8 cellular contexts compared by ENCODE assay signal in the genomic region with DNA sequence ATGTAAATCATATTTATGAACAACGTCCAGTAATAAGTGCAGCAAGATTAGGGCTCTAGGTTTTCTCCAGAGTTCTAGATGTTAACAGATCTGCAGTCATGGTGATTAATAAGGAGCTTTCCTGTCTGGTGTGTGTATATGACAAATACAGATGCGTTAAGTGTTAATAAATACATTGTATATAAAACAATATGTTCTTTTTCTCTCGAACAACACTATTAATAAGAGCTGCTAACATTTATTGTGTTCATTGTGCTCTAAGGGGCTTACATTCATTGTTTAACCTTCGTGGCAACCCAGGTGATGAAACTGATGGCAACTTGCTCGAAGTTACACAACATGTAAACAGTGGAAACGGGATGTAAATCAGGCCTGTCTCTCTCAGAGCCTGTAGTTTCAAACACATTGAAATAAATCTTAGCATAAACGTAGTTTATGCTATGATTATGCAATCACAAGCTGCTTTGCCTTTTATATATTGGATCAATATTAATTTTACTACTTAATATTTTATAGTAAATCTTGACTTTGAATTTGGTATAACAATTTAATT. TPM values are rescaled to one million over a fixed set of nuclear protein-coding genes. Genes with fewer than 3 reads are reported as not detected.
DNase-seq lines count a peak whose midpoint lies in the region; ATAC-seq, FAIRE-seq and TF ChIP-seq lines count a peak whose summit lies in the region.

No MANE protein-coding gene starts in this region.

- no peak for FAIRE-seq in K562 (lab: Jason Lieb, UNC)

- H2BK5ac ChIP-seq in IMR-90 (ENCODE audit: low read depth, low read length, poor library complexity, severe bottlenecking): no peak overlapping the region
- H2BK5ac ChIP-seq in mesendoderm (ENCODE audit: low read length): no peak overlapping the region

- H3K79me1 ChIP-seq in IMR-90 (ENCODE audit: low read depth in 1 of 2, low read length in 2 of 2) (no peaks in the 10 kb centered on the region), mesendoderm (ENCODE audit: low read length) (no peaks in the 10 kb centered on the region)

- BruUV-seq in IMR-90 (replicated peaks; lab: Mats Ljungman, UMichigan): no TSS peak
- BruUV-seq in K562 (replicated peaks; lab: Mats Ljungman, UMichigan): no TSS peak

- H3K27ac ChIP-seq in IMR-90 (ENCODE audit: insufficient read depth, low read length): no peak overlapping the region
- H3K27ac ChIP-seq in K562 (ENCODE audit: extremely low read depth, low read depth, low read length): peak overlapping the region; percentile 28; the same call in 1 of the 3 replicates
- H3K27ac ChIP-seq in mesendoderm (ENCODE audit: low read depth, low read length): no peak overlapping the region

- no CpG with 5 or more reads among the region's 7 CpGs for WGBS in IMR-90 (ENCODE audit: extremely low coverage in 2 of 2, insufficient read length in 1 of 2), 2 experiments
- 10% methylated on average over 7 of the region's 7 CpGs for WGBS in K562 (ENCODE audit: insufficient coverage, low coverage, missing lambda C conversion rate)
- WGBS in mesendoderm (ENCODE audit: extremely low coverage, insufficient coverage, low lambda C conversion rate): no CpG with 5 or more reads among the region's 7 CpGs

- no peak for ATAC-seq in IMR-90 (ENCODE audit: low read depth)
- 0 out of 3 replicates have a peak, but pooled peaks have one; percentile 15 for ATAC-seq in K562
- no peak for ATAC-seq in GM19463 (IDR thresholded peaks at IDR 0.05; ENCODE audit: unreplicated experiment)
- ATAC-seq in GM21717 (IDR thresholded peaks at IDR 0.05; ENCODE audit: unreplicated experiment): no peak
- ATAC-seq in GM21515 (IDR thresholded peaks at IDR 0.05; ENCODE audit: unreplicated experiment): no peak
- no peak for ATAC-seq in GM21723 (IDR thresholded peaks at IDR 0.05; ENCODE audit: unreplicated experiment)

- POLR2A ChIA-PET in IMR-90 (lab: Charles Lee; ENCODE audit: unreplicated experiment) (no interaction called here), K562 (lab: Yijun Ruan, JAX) (interaction anchor here (0.7 to 1.5 kb wide), 2 partner anchors 54 to 248 kb away, joined by 4 to 6 read pairs; partner anchors contain the start of gene SCOC)

- TF ChIP-seq RAD21 in IMR-90 (IDR thresholded peaks at IDR 0.05; ENCODE audit: low read length) (no peak), K562 (CRISPR knock-in tag; conservative IDR thresholded peaks at IDR 0.05 in 1 of 2, IDR thresholded peaks at IDR 0.05 in 1 of 2) (no peak)

- H3K9me3 ChIP-seq in BE2C (no peaks in the 10 kb centered on the region), IMR-90 (ENCODE audit: control insufficient read depth, insufficient read depth, low read length) (no peaks in the 10 kb centered on the region), K562 (replicated peaks; ENCODE audit: control insufficient read depth, insufficient read depth, low read depth, low read length) (no peaks in the 10 kb centered on the region)

- H2AK5ac ChIP-seq in IMR-90 (ENCODE audit: low read depth, low read length) (no peak overlapping the region), mesendoderm (ENCODE audit: low read length) (no peak overlapping the region)

- H4K20me1 ChIP-seq in IMR-90 (ENCODE audit: insufficient read depth, low read length) (no peaks in the 10 kb centered on the region), K562 (replicated peaks; ENCODE audit: control insufficient read depth, insufficient read depth, low read length) (no peaks in the 10 kb centered on the region)

- H3K4ac ChIP-seq in IMR-90 (ENCODE audit: low read depth, low read length) (no peak overlapping the region), mesendoderm (ENCODE audit: low read depth, low read length) (no peak overlapping the region)

- H2AFZ ChIP-seq in IMR-90 (replicated peaks; ENCODE audit: low read length, poor library complexity) (peak overlapping the region; percentile 98), K562 (ENCODE audit: low read depth, low read length) (peak overlapping the region; percentile 97)

- no peak overlapping the region for H2BK15ac ChIP-seq in IMR-90 (ENCODE audit: low read depth, low read length)
- no peak overlapping the region for H2BK15ac ChIP-seq in mesendoderm (replicated peaks; ENCODE audit: low read depth)

- H2BK20ac ChIP-seq in IMR-90 (ENCODE audit: low read depth, low read length): no peak overlapping the region

- H3K79me2 ChIP-seq in K562 (ENCODE audit: control insufficient read depth, insufficient read depth, low read length) (no peaks in the 10 kb centered on the region), mesendoderm (ENCODE audit: control insufficient read depth, insufficient read depth, low read length) (no peaks in the 10 kb centered on the region)

- H3K36me3 ChIP-seq in BE2C (no peaks in the 10 kb centered on the region), IMR-90 (ENCODE audit: control insufficient read depth, insufficient read depth, low read length) (no peaks in the 10 kb centered on the region), K562 (ENCODE audit: control insufficient read depth, insufficient read depth, low read length) (no peaks in the 10 kb centered on the region), mesendoderm (ENCODE audit: control insufficient read depth, insufficient read depth, low read length) (no peaks in the 10 kb centered on the region)

- no peak overlapping the region for H2AK9ac ChIP-seq in IMR-90 (replicated peaks; ENCODE audit: low read depth, low read length, poor library complexity)

- H3K4me2 ChIP-seq in IMR-90 (ENCODE audit: low read depth, low read length) (peak overlapping the region; percentile 97), K562 (ENCODE audit: insufficient read depth, low read length) (peak overlapping the region; percentile 92), mesendoderm (ENCODE audit: low read length) (peak overlapping the region; percentile 42)

- H4K8ac ChIP-seq in IMR-90 (ENCODE audit: low read depth in 2 of 2, low read length in 2 of 2) (no peak overlapping the region), mesendoderm (ENCODE audit: low read depth, low read length) (no peak overlapping the region)

- H4K91ac ChIP-seq in IMR-90 (ENCODE audit: insufficient read depth, low read depth, low read length): no peak overlapping the region

- no peak for TF ChIP-seq POLR2A in IMR-90 (IDR thresholded peaks at IDR 0.05; ENCODE audit: low read depth, low read length)
- no peak for TF ChIP-seq POLR2A in K562 (conservative IDR thresholded peaks at IDR 0.05)

- CTCF ChIA-PET in IMR-90 (lab: Yijun Ruan, JAX) (interaction anchor here (0.5 kb wide), 1 partner anchor 97 kb away, joined by 3 read pairs; no protein-coding TSS in a partner anchor), K562 (lab: Yijun Ruan, JAX; ENCODE audit: low intra/inter-chr PET ratio) (interaction anchor here (0.6 kb wide), 1 partner anchor 67 kb away, joined by 4 read pairs; no protein-coding TSS in a partner anchor)

- H3K4me3 ChIP-seq in BE2C (ENCODE audit: low read depth, low read length): peak overlapping the region; percentile 94
- H3K4me3 ChIP-seq in IMR-90 (ENCODE audit: insufficient read depth, low read depth, low read length): peak overlapping the region; percentile 79
- peak overlapping the region; percentile 59 for H3K4me3 ChIP-seq in K562
- H3K4me3 ChIP-seq in mesendoderm (ENCODE audit: low read length): no peak overlapping the region

- peak; percentile 84 for TF ChIP-seq EP300 in K562 (IDR thresholded peaks at IDR 0.05; ENCODE audit: low read length)

- H3K18ac ChIP-seq in IMR-90 (ENCODE audit: low read depth, low read length): no peak overlapping the region
- H3K18ac ChIP-seq in mesendoderm (ENCODE audit: low read length): no peak overlapping the region

- no peak overlapping the region for H3K56ac ChIP-seq in IMR-90 (ENCODE audit: extremely low read depth, insufficient read depth, low read length)
- no peak overlapping the region for H3K56ac ChIP-seq in mesendoderm (ENCODE audit: low read length)

- H3K9ac ChIP-seq in IMR-90 (ENCODE audit: low read depth, low read length) (no peak overlapping the region), K562 (ENCODE audit: insufficient read depth in 1 of 2, low read depth in 2 of 2, low read length in 2 of 2) (peak overlapping the region; percentile 50 to 91), mesendoderm (ENCODE audit: low read length) (peak overlapping the region; percentile 52)

- H3K14ac ChIP-seq in IMR-90 (replicated peaks; ENCODE audit: low read depth, low read length): no peak overlapping the region

- in situ Hi-C loops in IMR-90 (cut with MboI; ENCODE audit: low sequenced_read_pairs): no loop called here
- in situ Hi-C loops in K562 (cut with MboI): no loop called here

- H3K23ac ChIP-seq in IMR-90 (ENCODE audit: low read depth, low read length) (no peak overlapping the region), mesendoderm (ENCODE audit: low read length) (no peak overlapping the region)

- H2BK120ac ChIP-seq in IMR-90 (ENCODE audit: low read depth, low read length) (no peak overlapping the region), mesendoderm (ENCODE audit: low read depth, low read length) (no peak overlapping the region)

- H3K9me1 ChIP-seq in IMR-90 (ENCODE audit: insufficient read depth, low read length): no peaks in the 10 kb centered on the region
- H3K9me1 ChIP-seq in K562 (ENCODE audit: control insufficient read depth, insufficient read depth, low read length): no peaks in the 10 kb centered on the region

- TF ChIP-seq CTCF in BE2C (IDR thresholded peaks at IDR 0.05; ENCODE audit: low read depth, low read length): no peak
- TF ChIP-seq CTCF in IMR-90 (conservative IDR thresholded peaks at IDR 0.05; ENCODE audit: low read depth, low read length): no peak
- TF ChIP-seq CTCF in K562 (IDR thresholded peaks at IDR 0.05 in 2 of 3, conservative IDR thresholded peaks at IDR 0.05 in 1 of 3; ENCODE audit: insufficient read depth in 2 of 3, low read depth in 1 of 3, low read length in 3 of 3): no peak

- no peaks in the 10 kb centered on the region; the same call in 1 of the 2 replicates for H3K4me1 ChIP-seq in BE2C
- no peaks in the 10 kb centered on the region for H3K4me1 ChIP-seq in IMR-90 (ENCODE audit: control insufficient read depth, insufficient read depth, low read length)
- peaks cover 8 to 13% of the 10 kb centered on the region in 2 experiments; a peak in 4 of 5 replicates for H3K4me1 ChIP-seq in K562 (replicated peaks in 1 of 2; ENCODE audit: control insufficient read depth in 2 of 2, insufficient read depth in 2 of 2, low read length in 2 of 2)
- peaks cover 3% of the 10 kb centered on the region for H3K4me1 ChIP-seq in mesendoderm (ENCODE audit: control insufficient read depth, low read depth, low read length)

- intact Hi-C loops in IMR-90 (cut with micrococcal nuclease) (loop anchor here (2.0 kb wide), 1 partner anchor 423 kb away; no protein-coding TSS in a partner anchor), K562 (cut with micrococcal nuclease) (loop anchor here (5.0 kb wide), 1 partner anchor 94 kb away; the partner anchor contains the start of gene ELMOD2)

- H4K5ac ChIP-seq in IMR-90 (ENCODE audit: low read depth, low read length) (no peak overlapping the region), mesendoderm (ENCODE audit: low read length) (no peak overlapping the region)

- H3K27me3 ChIP-seq in BE2C: no peaks in the 10 kb centered on the region
- H3K27me3 ChIP-seq in IMR-90 (ENCODE audit: control insufficient read depth, insufficient read depth, low read length): peaks cover 13% of the 10 kb centered on the region
- no peaks in the 10 kb centered on the region for H3K27me3 ChIP-seq in K562 (ENCODE audit: control insufficient read depth in 2 of 2, insufficient read depth in 2 of 2, low read length in 2 of 2)
- H3K27me3 ChIP-seq in mesendoderm (ENCODE audit: insufficient read depth, low read length, poor library complexity): no peaks in the 10 kb centered on the region

- no peak for DNase-seq in BE2C
- DNase-seq in IMR-90: peak; percentile 23
- DNase-seq in K562 (ENCODE audit: extremely low read depth in 1 of 4, low spot score in 3 of 4): no peak
- DNase-seq in mesendoderm: peak; percentile 78

- dilution Hi-C loops in IMR-90 (cut with HindIII; ENCODE audit: low sequenced_read_pairs, unreplicated experiment): no loop called here

RNA-seq across cellular contexts. Expression of gene CLGN, which starts 0.5 kb away (rescaled TPM):
- 7.1 TPM for polyA plus RNA-seq in BE2C (2012; ENCODE audit: insufficient read depth, insufficient read length, low read depth)
- total RNA-seq in IMR-90 (2012; rRNA removed) (0.36 and 1.4 TPM in 2 replicates), K562 (2014; rRNA removed) (1.9 TPM in 2 replicates), K562 (2014; rRNA removed; fragmentation: Illumina TruSeq; extraction: Trizol) (3.5 and 3.6 TPM in 2 replicates), K562 (2015; rRNA removed; fragmentation: Illumina TruSeq; extraction: Trizol) (2.6 and 3.2 TPM in 2 replicates), K562 (2021) (2.2 and 2.7 TPM in 2 replicates)
- polyA plus RNA-seq in IMR-90 (2012; rRNA removed) (0.55 and 0.75 TPM in 2 replicates), K562 (2011; rRNA removed) (0.11 and 0.22 TPM in 2 replicates), K562 (2014; fragmentation: Illumina TruSeq; extraction: Trizol) (3.0 and 3.4 TPM in 2 replicates), K562 (2014; fragmentation: Nextera tagmentation; extraction: Ambion mirVana) (1 to 10 TPM; 2.7 to 2.8 TPM), K562 (2014; rRNA removed) (2.3 and 2.9 TPM in 2 replicates)
- 0.04 and 0.11 TPM in 2 replicates for polyA plus RNA-seq in IMR-90 (2012; cell fraction: cytosol; rRNA removed)
- 0.03 and 0.22 TPM in 2 replicates for polyA plus RNA-seq in IMR-90 (2012; cell fraction: nucleus; rRNA removed; ENCODE audit: low replicate concordance)
- 0.60 TPM in 1 of 2 replicates, not detected in the other for total RNA-seq in K562 (2011; cell fraction: chromatin; rRNA removed; ENCODE audit: low replicate concordance)
- total RNA-seq in K562 (2011; cell fraction: nucleolus; rRNA removed): 0.17 and 0.26 TPM in 2 replicates
- 0.31 and 0.37 TPM in 2 replicates for total RNA-seq in K562 (2011; cell fraction: nucleoplasm; rRNA removed)
- polyA plus RNA-seq in K562 (2011; cell fraction: cytosol; rRNA removed): 0.01 and 0.03 TPM in 2 replicates
- polyA plus RNA-seq in K562 (2011; cell fraction: nucleus; rRNA removed): not detected in 2 replicates
- polyA plus RNA-seq in K562 (2012): 2.1 and 19.5 TPM in 2 replicates
- polyA minus RNA-seq in K562 (2011; rRNA and poly(A)+ RNA removed): 0.14 TPM in 1 of 2 replicates, not detected in the other
- polyA minus RNA-seq in K562 (2011; cell fraction: cytosol; rRNA and poly(A)+ RNA removed): not detected in 2 replicates
- polyA minus RNA-seq in K562 (2011; cell fraction: nucleus; rRNA and poly(A)+ RNA removed): not detected in 2 replicates
- polyA plus RNA-seq in mesendoderm (2013, experiment 1 of 2): 2.3 TPM
- 2.4 TPM for polyA plus RNA-seq in mesendoderm (2013, experiment 2 of 2)

RNA-seq across cellular contexts. Expression of gene SCOC, which starts 54.5 kb away (rescaled TPM):
- 24.6 TPM for polyA plus RNA-seq in BE2C (2012; ENCODE audit: insufficient read depth, insufficient read length, low read depth)
- total RNA-seq in IMR-90 (2012; rRNA removed) (12.9 and 51.7 TPM in 2 replicates), K562 (2014; rRNA removed) (16.7 and 16.8 TPM in 2 replicates), K562 (2014; rRNA removed; fragmentation: Illumina TruSeq; extraction: Trizol) (53.7 and 59.5 TPM in 2 replicates), K562 (2015; rRNA removed; fragmentation: Illumina TruSeq; extraction: Trizol) (36.9 and 39.9 TPM in 2 replicates), K562 (2021) (32.3 and 38.0 TPM in 2 replicates)
- polyA plus RNA-seq in IMR-90 (2012; rRNA removed) (21.2 and 33.2 TPM in 2 replicates), K562 (2011; rRNA removed) (10.9 and 51.1 TPM in 2 replicates), K562 (2014; fragmentation: Illumina TruSeq; extraction: Trizol) (35.1 and 46.7 TPM in 2 replicates), K562 (2014; fragmentation: Nextera tagmentation; extraction: Ambion mirVana) (100 to 1,000 TPM in 1 of 2 experiments, 10 to 100 TPM in 1; 93.6 to 110 TPM), K562 (2014; rRNA removed) (38.5 and 38.9 TPM in 2 replicates)
- polyA plus RNA-seq in IMR-90 (2012; cell fraction: cytosol; rRNA removed): 2.3 and 2.8 TPM in 2 replicates
- polyA plus RNA-seq in IMR-90 (2012; cell fraction: nucleus; rRNA removed; ENCODE audit: low replicate concordance): 0.51 and 6.3 TPM in 2 replicates
- 3.0 and 12.3 TPM in 2 replicates for total RNA-seq in K562 (2011; cell fraction: chromatin; rRNA removed; ENCODE audit: low replicate concordance)
- 2.5 and 3.6 TPM in 2 replicates for total RNA-seq in K562 (2011; cell fraction: nucleolus; rRNA removed)
- total RNA-seq in K562 (2011; cell fraction: nucleoplasm; rRNA removed): 12.0 and 21.7 TPM in 2 replicates
- polyA plus RNA-seq in K562 (2011; cell fraction: cytosol; rRNA removed): 2.8 and 3.4 TPM in 2 replicates
- 2.8 and 7.1 TPM in 2 replicates for polyA plus RNA-seq in K562 (2011; cell fraction: nucleus; rRNA removed)
- polyA plus RNA-seq in K562 (2012): 34.0 and 35.5 TPM in 2 replicates
- 8.6 and 19.8 TPM in 2 replicates for polyA minus RNA-seq in K562 (2011; rRNA and poly(A)+ RNA removed)
- polyA minus RNA-seq in K562 (2011; cell fraction: cytosol; rRNA and poly(A)+ RNA removed): 3.2 and 12.4 TPM in 2 replicates
- 6.1 and 16.2 TPM in 2 replicates for polyA minus RNA-seq in K562 (2011; cell fraction: nucleus; rRNA and poly(A)+ RNA removed)
- polyA plus RNA-seq in mesendoderm (2013, experiment 1 of 2): 31.3 TPM
- 31.6 TPM for polyA plus RNA-seq in mesendoderm (2013, experiment 2 of 2)

Comparison
In these comparisons a context has a peak if more than half of its experiments do, and no peak if none do; other contexts are left out.
1. DNase-seq: peak in IMR-90 (single experiment) and mesendoderm (single experiment); none in BE2C (single experiment) and K562 (0 of 4).
2. H3K4me2 ChIP-seq: peak in every context shown above with its lines; median percentile 97 in IMR-90; 92 in K562; 42 in mesendoderm.